ENCODE assay signal across 13 cellular contexts in the genomic region with DNA sequence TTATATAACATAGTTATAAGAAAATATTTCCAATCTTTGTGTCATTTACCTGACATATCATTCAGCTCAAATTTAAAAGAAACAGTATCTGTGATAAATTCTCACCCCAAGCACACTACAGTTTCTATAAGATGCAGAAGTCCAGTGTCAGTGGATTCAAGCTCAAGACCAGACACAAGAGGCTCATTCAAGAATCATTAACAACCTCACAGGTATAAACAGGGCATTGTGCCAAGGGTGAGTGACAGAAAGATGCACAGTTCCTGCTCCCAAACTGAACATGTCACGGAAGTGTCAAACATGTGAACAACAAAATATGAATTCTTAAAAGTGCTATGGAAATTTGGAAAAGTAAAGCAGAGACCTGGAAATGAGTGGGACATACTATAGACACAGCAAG. TPM values are rescaled to one million over a fixed set of nuclear protein-coding genes. Genes with fewer than 3 reads are reported as not detected.
DNase-seq lines count a peak whose midpoint lies in the region; ATAC-seq, FAIRE-seq and TF ChIP-seq lines count a peak whose summit lies in the region.
"Had no signal": no experiment of that assay in that cellular context is flagged by ENCODE, and none has a peak within 500 bp of the region (broad histone marks: within the 10 kb centered on the region; RNA-seq: fewer than 3 reads in every experiment).

No MANE protein-coding gene starts in this region.

- peak overlapping the region; percentile 8 to 35 for H3K4me3 Mint-ChIP-seq in effector memory CD8-positive, alpha-beta T cell
- no peak overlapping the region for H3K4me3 Mint-ChIP-seq in activated naive CD8-positive, alpha-beta T cell treated with anti-CD3 and anti-CD28 coated beads for 36 hours

- peaks cover 38 to 68% of the 10 kb centered on the region in 2 donors for H3K4me1 Mint-ChIP-seq in effector memory CD8-positive, alpha-beta T cell (ENCODE audit: low read depth in 2 of 2)
- peaks cover 64% of the 10 kb centered on the region for H3K4me1 Mint-ChIP-seq in activated naive CD8-positive, alpha-beta T cell treated with anti-CD3 and anti-CD28 coated beads for 36 hours

- no peaks in the 10 kb centered on the region for H3K27me3 Mint-ChIP-seq in effector memory CD8-positive, alpha-beta T cell
- no peaks in the 10 kb centered on the region for H3K27me3 Mint-ChIP-seq in activated naive CD8-positive, alpha-beta T cell treated with anti-CD3 and anti-CD28 coated beads for 36 hours

- no peak overlapping the region for H3K4me3 ChIP-seq in lower leg skin (ENCODE audit: low read depth, poor library complexity, severe bottlenecking)
- H3K4me3 ChIP-seq: BLaER1 treated with 17β-estradiol and CSF1 and Interleukin-3, amounts not matched to agents 10 nM and 100 nM; dorsolateral prefrontal cortex had no signal

- no peak for TF ChIP-seq POLR2A in GM12891 (IDR thresholded peaks at IDR 0.05; ENCODE audit: low read depth, low read length)
- TF ChIP-seq POLR2A in lower leg skin (IDR thresholded peaks at IDR 0.05), result no peak

- peaks cover 9% of the 10 kb centered on the region for H3K36me3 Mint-ChIP-seq in effector memory CD8-positive, alpha-beta T cell (ENCODE audit: insufficient read depth)
- peaks cover 12% of the 10 kb centered on the region for H3K36me3 Mint-ChIP-seq in activated naive CD8-positive, alpha-beta T cell treated with anti-CD3 and anti-CD28 coated beads for 36 hours

- no peak for TF ChIP-seq CTCF in lower leg skin (IDR thresholded peaks at IDR 0.05)

- ATAC-seq in GM19467 (IDR thresholded peaks at IDR 0.05; ENCODE audit: unreplicated experiment) (peak; percentile 58), HG03354 (IDR thresholded peaks at IDR 0.05; ENCODE audit: poor library complexity, severe bottlenecking, unreplicated experiment) (peak; percentile 54), GM19023 (IDR thresholded peaks at IDR 0.05; ENCODE audit: unreplicated experiment) (no peak), HG03521 (IDR thresholded peaks at IDR 0.05; ENCODE audit: unreplicated experiment) (no peak)
- ATAC-seq in effector memory CD8-positive, alpha-beta T cell (replicated peaks), result no peak
- ATAC-seq: HCT116, Right ventricle myocardium inferior had no signal

- peak; percentile 57 for FAIRE-seq in GM12891 (lab: Jason Lieb, UNC)

- intact Hi-C loops in lower leg skin (cut with DNase I; ENCODE audit: low total_unique reads), result no loop called here

- H3K27ac Mint-ChIP-seq in effector memory CD8-positive, alpha-beta T cell, result peak overlapping the region in 1 of 2 donors; percentile 8
- no peak overlapping the region for H3K27ac Mint-ChIP-seq in activated naive CD8-positive, alpha-beta T cell treated with anti-CD3 and anti-CD28 coated beads for 36 hours

- no peaks in the 10 kb centered on the region for H3K9me3 Mint-ChIP-seq in effector memory CD8-positive, alpha-beta T cell
- no peaks in the 10 kb centered on the region for H3K9me3 Mint-ChIP-seq in activated naive CD8-positive, alpha-beta T cell treated with anti-CD3 and anti-CD28 coated beads for 36 hours

- WGBS in lower leg skin, 2 donors, result 60 to 70% methylated on average over 1 of the region's 1 CpG

- DNase-seq in GM12891 (ENCODE audit: insufficient read length, low spot score) (no peak), lower leg skin (ENCODE audit: low spot score in 2 of 2) (no peak)
- DNase-seq in effector memory CD8-positive, alpha-beta T cell, result no peak
- no peak for DNase-seq in activated naive CD8-positive, alpha-beta T cell treated with anti-CD3 and anti-CD28 coated beads for 36 hours
- DNase-seq: dorsolateral prefrontal cortex, retina had no signal

TF ChIP-seq in GM12891, 5 proteins besides CTCF, POLR2A, EP300 and RAD21:
- TF ChIP-seq POU2F2 (IDR thresholded peaks at IDR 0.05; ENCODE audit: low read depth, low read length) (no peak), POLR2AphosphoS5 (IDR thresholded peaks at IDR 0.05; ENCODE audit: low read depth, low read length) (no peak), TAF1 (IDR thresholded peaks at IDR 0.05; ENCODE audit: low read depth, low read length) (no peak), SPI1 (IDR thresholded peaks at IDR 0.05; ENCODE audit: low read depth, low read length) (no peak), PAX5 (IDR thresholded peaks at IDR 0.05; ENCODE audit: insufficient read depth, low read length, severe bottlenecking) (no peak)
TF ChIP-seq in GM12891: peak in this region for 0.

RNA-seq across cellular contexts. Expression of a gene that starts 12.8 kb away (rescaled TPM):
- 9.4 TPM for polyA plus RNA-seq in GM12891 (2012; ENCODE audit: low read depth, missing spikeins)
- 10 to 100 TPM; 18.0 to 59.8 (median 25.0) TPM for total RNA-seq in lower leg skin
- 10 to 100 TPM; 25.7 to 27.7 TPM for total RNA-seq in activated naive CD8-positive, alpha-beta T cell treated with anti-CD3 and anti-CD28 coated beads for 36 hours

Comparison
In these comparisons a context has a peak if more than half of its experiments do, and no peak if none do; other contexts are left out.
1. ATAC-seq: peak in GM19467 (single experiment) and HG03354 (single experiment); none in effector memory CD8-positive, alpha-beta T cell (single experiment), GM19023 (single experiment) and HG03521 (single experiment).